In the genomic region with DNA sequence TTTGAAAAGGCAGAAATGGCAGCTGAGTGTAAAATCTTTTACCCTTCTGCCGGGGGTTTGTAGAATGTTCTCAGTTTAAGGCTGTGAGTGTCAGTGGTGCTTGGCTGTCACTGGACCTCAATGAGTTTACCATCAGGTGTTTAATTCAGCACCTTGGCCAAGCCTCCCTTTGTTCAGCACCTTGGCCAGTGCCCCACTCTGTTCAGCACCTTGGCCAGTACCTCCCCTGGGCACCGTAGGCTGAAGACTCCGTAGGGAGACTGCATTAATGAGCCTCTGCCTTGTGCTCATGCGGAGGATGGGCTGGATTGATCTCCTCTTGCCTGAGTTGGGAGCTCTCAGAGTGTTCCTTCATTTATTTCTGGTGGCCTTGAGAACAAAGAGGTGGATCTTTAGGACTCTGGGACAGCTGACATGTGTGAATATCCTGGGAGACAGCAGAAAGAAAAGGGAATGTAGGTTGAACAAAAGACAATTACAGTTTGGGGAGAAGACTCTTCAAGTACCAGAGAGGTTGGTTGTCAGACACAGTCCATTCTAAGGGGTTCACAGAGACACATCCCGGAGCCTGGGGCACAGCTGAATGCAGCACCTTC, we compare ENCODE assay signal across 8 cellular contexts. TPM values are rescaled to one million over a fixed set of nuclear protein-coding genes. Genes with fewer than 3 reads are reported as not detected.
DNase-seq lines count a peak whose midpoint lies in the region; ATAC-seq and TF ChIP-seq lines count a peak whose summit lies in the region.
"Had no signal": no experiment of that assay in that cellular context is flagged by ENCODE, and none has a peak within 500 bp of the region (broad histone marks: within the 10 kb centered on the region; RNA-seq: fewer than 3 reads in every experiment).

No MANE protein-coding gene starts in this region.

- H2AFZ ChIP-seq in HCT116 (ENCODE audit: low read depth, low read length, poor library complexity, severe bottlenecking), result no peak overlapping the region

- POLR2A ChIA-PET in HCT116 (lab: Charles Lee), result no interaction called here

- no peaks in the 10 kb centered on the region for H3K9me2 ChIP-seq in HCT116 (ENCODE audit: insufficient read depth)

- no peak for TF ChIP-seq RAD21 in HCT116 (IDR thresholded peaks at IDR 0.05; ENCODE audit: low read depth)

- DNase-seq in HCT116 (ENCODE audit: low read depth, low spot score) (no peak), body of pancreas (peak; percentile 42 to 65 (median 50)), lung (ENCODE audit: low spot score) (no peak), stromal cell of bone marrow (ENCODE audit: low read depth) (peak; percentile 3), NCI-H1694 (lab: John Stamatoyannopoulos, UW) (no peak), NCI-H1417 (lab: John Stamatoyannopoulos, UW) (no peak)

- H3K9ac ChIP-seq in HCT116 (ENCODE audit: low read length), result no peak overlapping the region

- TF ChIP-seq CTCF in HCT116 (IDR thresholded peaks at IDR 0.05 in 2 of 3, conservative IDR thresholded peaks at IDR 0.05 in 1 of 3; ENCODE audit: borderline replicate concordance in 1 of 3, insufficient read depth in 1 of 3, low read depth in 2 of 3, low read length in 2 of 3) (no peak), body of pancreas (IDR thresholded peaks at IDR 0.05) (no peak), lung (IDR thresholded peaks at IDR 0.05; ENCODE audit: control extremely low read depth, extremely low read depth) (no peak)

- no peaks in the 10 kb centered on the region for H3K9me3 ChIP-seq in HCT116 (ENCODE audit: control insufficient read depth in 1 of 2, insufficient read depth in 1 of 2, low read depth in 1 of 2, low read length in 2 of 2)
- no peaks in the 10 kb centered on the region for H3K9me3 ChIP-seq in body of pancreas
- peaks cover 0 to 2% of the 10 kb centered on the region in 2 donors for H3K9me3 ChIP-seq in lung (ENCODE audit: control insufficient read depth in 2 of 2, insufficient read depth in 1 of 2, low read length in 1 of 2)

- H3K79me2 ChIP-seq in HCT116 (ENCODE audit: insufficient read depth, low read length), result no peaks in the 10 kb centered on the region

- H3K36me3 ChIP-seq in HCT116 (ENCODE audit: control insufficient read depth in 1 of 2, insufficient read depth in 2 of 2, low read length in 2 of 2) (no peaks in the 10 kb centered on the region), body of pancreas (replicated peaks in 1 of 2; ENCODE audit: insufficient read depth in 1 of 2, low read depth in 2 of 2) (no peaks in the 10 kb centered on the region), lung (ENCODE audit: control insufficient read depth in 2 of 2, insufficient read depth in 2 of 2, low read length in 2 of 2) (no peaks in the 10 kb centered on the region)

- H3K4me3 ChIP-seq in HCT116 (replicated peaks in 1 of 2; ENCODE audit: low read depth in 1 of 2, low read length in 2 of 2), result no peak overlapping the region
- H3K4me3 ChIP-seq in body of pancreas, result no peak overlapping the region
- H3K4me3 ChIP-seq in lung, result no peak overlapping the region
- H3K4me3 ChIP-seq: SK-N-MC had no signal

- no peak for TF ChIP-seq POLR2A in HCT116 (IDR thresholded peaks at IDR 0.05; ENCODE audit: borderline replicate concordance, extremely low read depth, insufficient read depth, insufficient read length)
- TF ChIP-seq POLR2A in body of pancreas (IDR thresholded peaks at IDR 0.05), result no peak

- no peaks in the 10 kb centered on the region for H4K20me1 ChIP-seq in HCT116 (ENCODE audit: insufficient read depth)

- no peak overlapping the region for H3K27ac ChIP-seq in HCT116 (ENCODE audit: low read depth, low read length)
- H3K27ac ChIP-seq in body of pancreas, result no peak overlapping the region
- H3K27ac ChIP-seq in lung (ENCODE audit: low read depth in 1 of 2, low read length in 1 of 2), result no peak overlapping the region
- H3K27ac ChIP-seq: SK-N-MC had no signal

- CTCF ChIA-PET in HCT116 (lab: Charles Lee), result no interaction called here

- BruUV-seq in HCT116 (replicated peaks; lab: Mats Ljungman, UMichigan), result no TSS peak

- WGBS in body of pancreas, 2 donors, result 19 to 29% methylated on average over 5 of the region's 5 CpGs
- 21 to 30% methylated on average over 5 of the region's 5 CpGs for WGBS in lung, 2 donors

- no peak overlapping the region for H3K4me2 ChIP-seq in HCT116 (ENCODE audit: low read length)

- H3K27me3 ChIP-seq in HCT116 (ENCODE audit: insufficient read depth, low read length) (no peaks in the 10 kb centered on the region), body of pancreas (no peaks in the 10 kb centered on the region), lung (ENCODE audit: control insufficient read depth, insufficient read depth) (no peaks in the 10 kb centered on the region)

- RAD21 ChIA-PET in HCT116 (lab: Charles Lee; ENCODE audit: low non-redundant PET in 1 of 2, low total read pairs in 2 of 2, uncharacterized antibody in 2 of 2, unreplicated experiment in 2 of 2), result no interaction called here

- intact Hi-C loops in HCT116 (cut with micrococcal nuclease), result no loop called here
- intact Hi-C loops in body of pancreas (cut with DNase I), result no loop called here

- ATAC-seq in HCT116, result peak; percentile 93
- ATAC-seq in SK-N-SH treated with all-trans-retinoic acid at 6 μM for 48 hours, result peak; percentile 84
- peak; percentile 56 for ATAC-seq in body of pancreas
- peak; percentile 41 for ATAC-seq in lung (ENCODE audit: insufficient read depth, low FRiP score)

- no peaks in the 10 kb centered on the region for H3K4me1 ChIP-seq in HCT116 (ENCODE audit: control insufficient read depth in 1 of 2, insufficient read depth in 2 of 2, low read length in 2 of 2)
- no peaks in the 10 kb centered on the region for H3K4me1 ChIP-seq in body of pancreas
- no peaks in the 10 kb centered on the region for H3K4me1 ChIP-seq in lung (ENCODE audit: control insufficient read depth in 2 of 2, insufficient read depth in 2 of 2, low read length in 2 of 2)

TF ChIP-seq in HCT116, 20 proteins besides CTCF, POLR2A, EP300 and RAD21 (continues in another document):
- TF ChIP-seq JUND (IDR thresholded peaks at IDR 0.05) (no peak), POLR2AphosphoS5 (IDR thresholded peaks at IDR 0.05; ENCODE audit: low read depth, low read length) (peak; percentile 69; the same call in 1 of the 2 replicates), CBX3 (IDR thresholded peaks at IDR 0.05; ENCODE audit: low read depth) (peak; percentile 93), SIN3A (IDR thresholded peaks at IDR 0.05; ENCODE audit: low read depth) (peak; percentile 96), ZNF274 (IDR thresholded peaks at IDR 0.05; ENCODE audit: low read depth, low read length) (no peak)

TF ChIP-seq in SK-N-SH treated with all-trans-retinoic acid at 6 μM for 48 hours, 23 proteins besides CTCF, POLR2A, EP300 and RAD21 (continues in another document):
- TF ChIP-seq OSR1 (CRISPR knock-in tag; IDR thresholded peaks at IDR 0.05), result 0 out of 2 replicates have a peak, but pooled peaks have one; percentile 66
- peak; percentile 70 for TF ChIP-seq ISL1 (CRISPR knock-in tag; IDR thresholded peaks at IDR 0.05)
- TF ChIP-seq, protein P1, sequence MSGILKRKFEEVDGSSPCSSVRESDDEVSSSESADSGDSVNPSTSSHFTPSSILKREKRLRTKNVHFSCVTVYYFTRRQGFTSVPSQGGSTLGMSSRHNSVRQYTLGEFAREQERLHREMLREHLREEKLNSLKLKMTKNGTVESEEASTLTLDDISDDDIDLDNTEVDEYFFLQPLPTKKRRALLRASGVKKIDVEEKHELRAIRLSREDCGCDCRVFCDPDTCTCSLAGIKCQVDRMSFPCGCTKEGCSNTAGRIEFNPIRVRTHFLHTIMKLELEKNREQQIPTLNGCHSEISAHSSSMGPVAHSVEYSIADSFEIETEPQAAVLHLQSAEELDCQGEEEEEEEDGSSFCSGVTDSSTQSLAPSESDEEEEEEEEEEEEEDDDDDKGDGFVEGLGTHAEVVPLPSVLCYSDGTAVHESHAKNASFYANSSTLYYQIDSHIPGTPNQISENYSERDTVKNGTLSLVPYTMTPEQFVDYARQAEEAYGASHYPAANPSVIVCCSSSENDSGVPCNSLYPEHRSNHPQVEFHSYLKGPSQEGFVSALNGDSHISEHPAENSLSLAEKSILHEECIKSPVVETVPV (CRISPR knock-in tag; IDR thresholded peaks at IDR 0.05), result no peak
- 0 out of 2 replicates have a peak, but pooled peaks have one; percentile 57 for TF ChIP-seq PPARA (CRISPR knock-in tag; IDR thresholded peaks at IDR 0.05; ENCODE audit: borderline replicate concordance)
- TF ChIP-seq, protein P2, sequence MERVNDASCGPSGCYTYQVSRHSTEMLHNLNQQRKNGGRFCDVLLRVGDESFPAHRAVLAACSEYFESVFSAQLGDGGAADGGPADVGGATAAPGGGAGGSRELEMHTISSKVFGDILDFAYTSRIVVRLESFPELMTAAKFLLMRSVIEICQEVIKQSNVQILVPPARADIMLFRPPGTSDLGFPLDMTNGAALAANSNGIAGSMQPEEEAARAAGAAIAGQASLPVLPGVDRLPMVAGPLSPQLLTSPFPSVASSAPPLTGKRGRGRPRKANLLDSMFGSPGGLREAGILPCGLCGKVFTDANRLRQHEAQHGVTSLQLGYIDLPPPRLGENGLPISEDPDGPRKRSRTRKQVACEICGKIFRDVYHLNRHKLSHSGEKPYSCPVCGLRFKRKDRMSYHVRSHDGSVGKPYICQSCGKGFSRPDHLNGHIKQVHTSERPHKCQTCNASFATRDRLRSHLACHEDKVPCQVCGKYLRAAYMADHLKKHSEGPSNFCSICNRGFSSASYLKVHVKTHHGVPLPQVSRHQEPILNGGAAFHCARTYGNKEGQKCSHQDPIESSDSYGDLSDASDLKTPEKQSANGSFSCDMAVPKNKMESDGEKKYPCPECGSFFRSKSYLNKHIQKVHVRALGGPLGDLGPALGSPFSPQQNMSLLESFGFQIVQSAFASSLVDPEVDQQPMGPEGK (CRISPR knock-in tag; IDR thresholded peaks at IDR 0.05; ENCODE audit: borderline replicate concordance), result no peak
- peak; percentile 82; the same call in 1 of the 2 replicates for TF ChIP-seq ZNF565 (CRISPR knock-in tag; conservative IDR thresholded peaks at IDR 0.05; ENCODE audit: low read depth)
- TF ChIP-seq ESRRG (CRISPR knock-in tag; IDR thresholded peaks at IDR 0.05), result no peak
- TF ChIP-seq CSDC2 (CRISPR knock-in tag; IDR thresholded peaks at IDR 0.05), result peak; percentile 99
- no peak for TF ChIP-seq ARNTL (CRISPR knock-in tag; IDR thresholded peaks at IDR 0.05; ENCODE audit: borderline replicate concordance, low read depth)

RNA-seq across cellular contexts. Expression of a gene that starts 1.6 kb away (rescaled TPM):
- total RNA-seq in HCT116 (2021; ENCODE audit: unreplicated experiment) (not detected), body of pancreas (not detected), lung (not detected)
- not detected in 2 replicates for polyA plus RNA-seq in HCT116 (2012)
- not detected for polyA plus RNA-seq in lung

RNA-seq across cellular contexts. Expression of a gene that starts 32.6 kb away (rescaled TPM):
- 6.8 TPM for total RNA-seq in HCT116 (2021; ENCODE audit: unreplicated experiment)
- 9.2 and 10.5 TPM in 2 replicates for polyA plus RNA-seq in HCT116 (2012)
- 1 to 10 TPM; 4.3 to 7.0 TPM for total RNA-seq in body of pancreas
- 1 to 10 TPM; 3.0 to 7.8 TPM for total RNA-seq in lung
- 1 to 10 TPM; 1.6 to 3.3 TPM for polyA plus RNA-seq in lung

RNA-seq across cellular contexts. Expression of a gene that starts 42.0 kb away (rescaled TPM):
- 16.2 TPM for total RNA-seq in HCT116 (2021; ENCODE audit: unreplicated experiment)
- polyA plus RNA-seq in HCT116 (2012), result 7.8 and 10.4 TPM in 2 replicates
- total RNA-seq in body of pancreas, result 1 to 10 TPM; 1.6 to 4.7 TPM
- 10 to 100 TPM in 1 of 2 donors, 1 to 10 TPM in 1; 4.8 to 17.1 TPM for total RNA-seq in lung
- 1 to 10 TPM; 3.7 to 5.2 TPM for polyA plus RNA-seq in lung

Comparison
In these comparisons a context has a peak if more than half of its experiments do, and no peak if none do; other contexts are left out.
1. ATAC-seq: peak in every context shown above with its lines; median percentile 93 in HCT116; 84 in SK-N-SH treated with all-trans-retinoic acid at 6 μM for 48 hours; 56 in body of pancreas; 41 in lung.
2. DNase-seq: peak in body of pancreas (4 of 4) and stromal cell of bone marrow (single experiment); none in HCT116 (single experiment), lung (single experiment), NCI-H1694 (single experiment) and NCI-H1417 (0 of 3).